In the genomic region with DNA sequence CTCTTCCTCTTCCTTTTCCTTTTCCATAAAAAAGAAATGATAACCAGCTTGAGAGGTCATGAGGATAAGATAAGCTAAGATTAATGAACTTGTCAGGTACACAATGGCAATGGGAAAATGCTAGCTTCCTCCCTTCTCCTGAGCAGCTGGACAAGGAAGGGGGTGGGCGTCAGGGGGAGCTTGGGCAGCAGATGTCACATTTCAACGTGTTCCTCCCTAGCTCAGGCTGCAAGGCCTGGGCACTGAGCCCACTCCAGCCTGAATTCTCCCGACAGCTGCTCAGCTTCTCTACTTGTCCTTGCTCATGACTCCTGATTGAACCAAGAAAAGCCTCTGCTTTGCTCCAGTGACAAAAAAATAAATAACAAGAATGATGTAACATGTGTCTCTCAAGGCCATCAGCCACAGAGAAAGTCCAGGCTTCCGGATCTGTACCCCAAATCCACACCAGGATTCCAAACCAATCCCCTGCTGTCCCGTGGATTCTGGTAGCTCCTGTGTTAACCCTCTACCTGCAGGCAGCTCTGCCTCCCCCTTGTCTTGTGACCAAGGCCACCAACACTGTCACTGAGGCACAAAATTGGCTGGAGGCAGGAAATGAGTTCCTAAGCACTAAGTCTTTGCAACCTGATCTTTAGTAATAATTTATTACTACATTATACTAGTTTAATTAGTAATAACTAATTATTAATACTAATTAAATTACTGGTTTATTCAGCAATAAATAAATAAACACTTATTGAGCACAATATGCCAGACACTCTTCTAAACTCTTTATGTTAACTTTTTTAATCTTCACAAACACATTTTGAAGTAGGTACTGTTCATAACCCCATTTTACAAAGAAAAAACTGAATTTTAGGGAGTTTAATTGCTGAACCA, we compare ENCODE assay signal across 1 cellular context.
A peak's percentile ranks its signal among the peaks of the same experiment; 100 is the strongest.
TF ChIP-seq lines count a peak whose summit lies in the region.

No MANE protein-coding gene starts in this region.

TF ChIP-seq in HepG2, 621 proteins besides CTCF, POLR2A, EP300 and RAD21 (continued from another document):
- TF ChIP-seq ATF4 (CRISPR knock-in tag; IDR thresholded peaks at IDR 0.05) (peak in 1 of 2 experiments; percentile 62; a peak in 2 of 4 replicates), BCL6 (CRISPR knock-in tag; IDR thresholded peaks at IDR 0.05) (no peak), ZNF292 (CRISPR knock-in tag; IDR thresholded peaks at IDR 0.05; ENCODE audit: borderline replicate concordance, low read depth) (no peak), CBX2 (IDR thresholded peaks at IDR 0.05; ENCODE audit: low read depth, low read length) (no peak), CBX2 (CRISPR knock-in tag; IDR thresholded peaks at IDR 0.05; ENCODE audit: low read depth) (no peak), ZNF784 (CRISPR knock-in tag; IDR thresholded peaks at IDR 0.05; ENCODE audit: borderline replicate concordance) (no peak), ZNF12 (CRISPR knock-in tag; IDR thresholded peaks at IDR 0.05) (peak; percentile 98), ZBTB10 (CRISPR knock-in tag; IDR thresholded peaks at IDR 0.05; ENCODE audit: borderline replicate concordance) (no peak; the same call in 1 of the 2 replicates), NFYC (CRISPR knock-in tag; IDR thresholded peaks at IDR 0.05) (no peak), HDAC6 (IDR thresholded peaks at IDR 0.05; ENCODE audit: low read depth, low read length) (no peak), YEATS2 (CRISPR knock-in tag; IDR thresholded peaks at IDR 0.05; ENCODE audit: borderline replicate concordance) (no peak), SP2 (CRISPR knock-in tag; IDR thresholded peaks at IDR 0.05) (no peak), KAT7 (CRISPR knock-in tag; IDR thresholded peaks at IDR 0.05; ENCODE audit: borderline replicate concordance) (no peak), FOXK2 (IDR thresholded peaks at IDR 0.05) (no peak), PAX8 (CRISPR knock-in tag; IDR thresholded peaks at IDR 0.05; ENCODE audit: borderline replicate concordance) (no peak), ZNF629 (CRISPR knock-in tag; conservative IDR thresholded peaks at IDR 0.05) (no peak), PRPF4 (IDR thresholded peaks at IDR 0.05; ENCODE audit: low read depth, low read length, poor library complexity, severe bottlenecking) (no peak), KLF13 (CRISPR knock-in tag; IDR thresholded peaks at IDR 0.05) (no peak), CEBPB (IDR thresholded peaks at IDR 0.05; ENCODE audit: borderline replicate concordance, low read depth, low read length) (no peak), EEA1 (CRISPR knock-in tag; IDR thresholded peaks at IDR 0.05; ENCODE audit: borderline replicate concordance) (no peak), ZNF484 (CRISPR knock-in tag; IDR thresholded peaks at IDR 0.05; ENCODE audit: borderline replicate concordance, low read depth) (no peak), SALL1 (CRISPR knock-in tag; IDR thresholded peaks at IDR 0.05) (peak; percentile 21; the same call in 1 of the 2 replicates), ATAD3A (CRISPR knock-in tag; IDR thresholded peaks at IDR 0.05) (no peak), GATAD2A (CRISPR knock-in tag; IDR thresholded peaks at IDR 0.05) (peak; percentile 48; the same call in 1 of the 2 replicates), FOXA3 (CRISPR knock-in tag; IDR thresholded peaks at IDR 0.05) (peak; percentile 28; the same call in 1 of the 2 replicates)
- TF ChIP-seq, protein P1, sequence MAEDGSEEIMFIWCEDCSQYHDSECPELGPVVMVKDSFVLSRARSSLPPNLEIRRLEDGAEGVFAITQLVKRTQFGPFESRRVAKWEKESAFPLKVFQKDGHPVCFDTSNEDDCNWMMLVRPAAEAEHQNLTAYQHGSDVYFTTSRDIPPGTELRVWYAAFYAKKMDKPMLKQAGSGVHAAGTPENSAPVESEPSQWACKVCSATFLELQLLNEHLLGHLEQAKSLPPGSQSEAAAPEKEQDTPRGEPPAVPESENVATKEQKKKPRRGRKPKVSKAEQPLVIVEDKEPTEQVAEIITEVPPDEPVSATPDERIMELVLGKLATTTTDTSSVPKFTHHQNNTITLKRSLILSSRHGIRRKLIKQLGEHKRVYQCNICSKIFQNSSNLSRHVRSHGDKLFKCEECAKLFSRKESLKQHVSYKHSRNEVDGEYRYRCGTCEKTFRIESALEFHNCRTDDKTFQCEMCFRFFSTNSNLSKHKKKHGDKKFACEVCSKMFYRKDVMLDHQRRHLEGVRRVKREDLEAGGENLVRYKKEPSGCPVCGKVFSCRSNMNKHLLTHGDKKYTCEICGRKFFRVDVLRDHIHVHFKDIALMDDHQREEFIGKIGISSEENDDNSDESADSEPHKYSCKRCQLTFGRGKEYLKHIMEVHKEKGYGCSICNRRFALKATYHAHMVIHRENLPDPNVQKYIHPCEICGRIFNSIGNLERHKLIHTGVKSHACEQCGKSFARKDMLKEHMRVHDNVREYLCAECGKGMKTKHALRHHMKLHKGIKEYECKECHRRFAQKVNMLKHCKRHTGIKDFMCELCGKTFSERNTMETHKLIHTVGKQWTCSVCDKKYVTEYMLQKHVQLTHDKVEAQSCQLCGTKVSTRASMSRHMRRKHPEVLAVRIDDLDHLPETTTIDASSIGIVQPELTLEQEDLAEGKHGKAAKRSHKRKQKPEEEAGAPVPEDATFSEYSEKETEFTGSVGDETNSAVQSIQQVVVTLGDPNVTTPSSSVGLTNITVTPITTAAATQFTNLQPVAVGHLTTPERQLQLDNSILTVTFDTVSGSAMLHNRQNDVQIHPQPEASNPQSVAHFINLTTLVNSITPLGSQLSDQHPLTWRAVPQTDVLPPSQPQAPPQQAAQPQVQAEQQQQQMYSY (CRISPR knock-in tag; IDR thresholded peaks at IDR 0.05): peak; percentile 79
- TF ChIP-seq, protein P2, sequence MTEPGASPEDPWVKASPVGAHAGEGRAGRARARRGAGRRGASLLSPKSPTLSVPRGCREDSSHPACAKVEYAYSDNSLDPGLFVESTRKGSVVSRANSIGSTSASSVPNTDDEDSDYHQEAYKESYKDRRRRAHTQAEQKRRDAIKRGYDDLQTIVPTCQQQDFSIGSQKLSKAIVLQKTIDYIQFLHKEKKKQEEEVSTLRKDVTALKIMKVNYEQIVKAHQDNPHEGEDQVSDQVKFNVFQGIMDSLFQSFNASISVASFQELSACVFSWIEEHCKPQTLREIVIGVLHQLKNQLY (CRISPR knock-in tag; IDR thresholded peaks at IDR 0.05): no peak
- TF ChIP-seq, protein P3, sequence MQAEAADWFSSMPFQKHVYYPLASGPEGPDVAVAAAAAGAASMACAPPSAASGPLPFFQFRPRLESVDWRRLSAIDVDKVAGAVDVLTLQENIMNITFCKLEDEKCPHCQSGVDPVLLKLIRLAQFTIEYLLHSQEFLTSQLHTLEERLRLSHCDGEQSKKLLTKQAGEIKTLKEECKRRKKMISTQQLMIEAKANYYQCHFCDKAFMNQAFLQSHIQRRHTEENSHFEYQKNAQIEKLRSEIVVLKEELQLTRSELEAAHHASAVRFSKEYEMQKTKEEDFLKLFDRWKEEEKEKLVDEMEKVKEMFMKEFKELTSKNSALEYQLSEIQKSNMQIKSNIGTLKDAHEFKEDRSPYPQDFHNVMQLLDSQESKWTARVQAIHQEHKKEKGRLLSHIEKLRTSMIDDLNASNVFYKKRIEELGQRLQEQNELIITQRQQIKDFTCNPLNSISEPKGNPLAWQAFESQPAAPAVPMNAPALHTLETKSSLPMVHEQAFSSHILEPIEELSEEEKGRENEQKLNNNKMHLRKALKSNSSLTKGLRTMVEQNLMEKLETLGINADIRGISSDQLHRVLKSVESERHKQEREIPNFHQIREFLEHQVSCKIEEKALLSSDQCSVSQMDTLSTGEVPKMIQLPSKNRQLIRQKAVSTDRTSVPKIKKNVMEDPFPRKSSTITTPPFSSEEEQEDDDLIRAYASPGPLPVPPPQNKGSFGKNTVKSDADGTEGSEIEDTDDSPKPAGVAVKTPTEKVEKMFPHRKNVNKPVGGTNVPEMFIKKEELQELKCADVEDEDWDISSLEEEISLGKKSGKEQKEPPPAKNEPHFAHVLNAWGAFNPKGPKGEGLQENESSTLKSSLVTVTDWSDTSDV (CRISPR knock-in tag; IDR thresholded peaks at IDR 0.05): no peak
